20 cellular contexts compared by ENCODE assay signal in genomic region chr1:63135174-63135512, GRCh38.
"Had no signal": no experiment of that assay in that cellular context is flagged by ENCODE, and none has a peak within 500 bp of the region (broad histone marks: within the 10 kb centered on the region; RNA-seq: fewer than 3 reads in every experiment).

No MANE protein-coding gene starts in this region.

- H3K4me3 ChIP-seq: heart left ventricle, mucosa of descending colon, sigmoid colon, thyroid gland, uterus had no signal

- H3K4me1 ChIP-seq: heart left ventricle, sigmoid colon, thyroid gland, uterus had no signal

- H3K27ac ChIP-seq: epithelial cell of prostate, heart left ventricle, neutrophil, thyroid gland, uterus had no signal

- H3K27me3 ChIP-seq: neutrophil, sigmoid colon, thyroid gland, uterus had no signal

- FAIRE-seq: frontal cortex had no signal

- DNase-seq: activated CD4-positive, alpha-beta T cell treated with anti-CD3 and anti-CD28 coated beads for 4 hours; activated CD8-positive, alpha-beta T cell treated with anti-CD3 and anti-CD28 coated beads for 36 hours; activated effector memory CD4-positive, alpha-beta T cell treated with anti-CD3 and anti-CD28 coated beads, Interleukin-2, amount 50 U/mL, for 16 hours; activated T-cell treated with anti-CD3 and anti-CD28 coated beads, Interleukin-2, amount 50 U/mL, for 48 hours; amniotic stem cell; effector memory CD8-positive, alpha-beta T cell; heart left ventricle; left cardiac atrium; mucosa of descending colon; naive thymus-derived CD8-positive, alpha-beta T cell; sigmoid colon; stimulated activated CD4-positive, alpha-beta T cell treated with anti-CD3 and anti-CD28 coated beads, Interleukin-12 subunit alpha, Interleukin-12 subunit beta, amount 100 ng/mL, for 4 hours; T-helper 17 cell; thyroid gland; uterus had no signal

- H3K9me3 ChIP-seq: heart left ventricle, mucosa of descending colon, neutrophil, sigmoid colon, thyroid gland, uterus had no signal

- H3K36me3 ChIP-seq: heart left ventricle, neutrophil, sigmoid colon, thyroid gland had no signal

- ATAC-seq: activated CD8-positive, alpha-beta T cell treated with anti-CD3 and anti-CD28 coated beads for 36 hours; activated naive CD4-positive, alpha-beta T cell treated with anti-CD3 and anti-CD28 coated beads, Interleukin-2, amount 50 U/mL, for 72 hours; effector memory CD8-positive, alpha-beta T cell; heart left ventricle; left cardiac atrium; mucosa of descending colon; naive thymus-derived CD8-positive, alpha-beta T cell; stimulated activated effector memory CD8-positive, alpha-beta T cell treated with anti-CD3 and anti-CD28 coated beads, Interleukin-12 subunit alpha, Interleukin-12 subunit beta, amount 100 ng/mL, for 72 hours; T-helper 17 cell had no signal
